In genomic region chr2:148130571-148130970, GRCh38 we compare ENCODE assay signal across 14 cellular contexts.
DNase-seq lines count a peak whose midpoint lies in the region; ATAC-seq and TF ChIP-seq lines count a peak whose summit lies in the region.
"Had no signal": no experiment of that assay in that cellular context is flagged by ENCODE, and none has a peak within 500 bp of the region (broad histone marks: within the 10 kb centered on the region; RNA-seq: fewer than 3 reads in every experiment).

No MANE protein-coding gene starts in this region.

- intact Hi-C loops in Calu3 (cut with micrococcal nuclease; ENCODE audit: unreplicated experiment), result no loop called here

- CTCF ChIA-PET in Calu3 (lab: Charles Lee), result interaction anchor here (0.8 to 1.1 kb wide), 2 partner anchors 47 to 379 kb away, joined by 3 to 5 read pairs; no protein-coding TSS in a partner anchor

- no peaks in the 10 kb centered on the region for H3K27me3 Mint-ChIP-seq in Calu3 (ENCODE audit: unreplicated experiment)
- no peaks in the 10 kb centered on the region for H3K27me3 Mint-ChIP-seq in nephron (ENCODE audit: low read depth)
- H3K27me3 Mint-ChIP-seq: CD4-positive, CD25-positive, alpha-beta regulatory T cell had no signal

- BruUV-seq in Calu3 (replicated peaks; lab: Mats Ljungman, UMichigan), result no TSS peak

- no peaks in the 10 kb centered on the region for H3K9me3 Mint-ChIP-seq in Calu3 (ENCODE audit: low read depth, unreplicated experiment)
- no peaks in the 10 kb centered on the region for H3K9me3 Mint-ChIP-seq in nephron
- H3K9me3 Mint-ChIP-seq: activated naive CD4-positive, alpha-beta T cell treated with anti-CD3 and anti-CD28 coated beads for 36 hours; CD4-positive, CD25-positive, alpha-beta regulatory T cell had no signal

- TF ChIP-seq CTCF in Calu3 (IDR thresholded peaks at IDR 0.05; ENCODE audit: unreplicated experiment) (no peak), fibroblast of pulmonary artery (IDR thresholded peaks at IDR 0.05; ENCODE audit: low read length, missing control alignments) (no peak), nephron (IDR thresholded peaks at IDR 0.05; ENCODE audit: unreplicated experiment in 3 of 3) (no peak)

- H3K4me3 Mint-ChIP-seq in Calu3 (ENCODE audit: low read depth, unreplicated experiment), result no peak overlapping the region
- no peak overlapping the region for H3K4me3 Mint-ChIP-seq in nephron
- H3K4me3 Mint-ChIP-seq: activated naive CD4-positive, alpha-beta T cell treated with anti-CD3 and anti-CD28 coated beads for 36 hours; CD4-positive, CD25-positive, alpha-beta regulatory T cell had no signal

- no peak overlapping the region for H3K4me3 ChIP-seq in fibroblast of pulmonary artery (replicated peaks; ENCODE audit: low read depth, low read length)

- H3K27ac Mint-ChIP-seq in Calu3 (ENCODE audit: unreplicated experiment) (no peak overlapping the region), nephron (peak overlapping the region; percentile 84 to 91 (median 86))
- H3K27ac Mint-ChIP-seq: activated naive CD4-positive, alpha-beta T cell treated with anti-CD3 and anti-CD28 coated beads for 36 hours; CD4-positive, CD25-positive, alpha-beta regulatory T cell had no signal

- ATAC-seq in SK-N-SH treated with all-trans-retinoic acid at 6 μM for 48 hours, result peak; percentile 96
- ATAC-seq: stimulated activated naive CD8-positive, alpha-beta T cell treated with anti-CD3 and anti-CD28 coated beads, Interleukin-15, Interleukin-2, amounts not matched to agents 100 U/mL and 50 U/mL, for 24 hours had no signal

- H3K4me1 Mint-ChIP-seq in Calu3 (ENCODE audit: low read depth, unreplicated experiment) (peaks cover 14% of the 10 kb centered on the region), nephron (peaks cover 10% of the 10 kb centered on the region)

- H3K36me3 Mint-ChIP-seq in Calu3 (ENCODE audit: insufficient read depth, unreplicated experiment), result no peaks in the 10 kb centered on the region
- peaks cover 13% of the 10 kb centered on the region for H3K36me3 Mint-ChIP-seq in nephron (ENCODE audit: low read depth)

- DNase-seq in Calu3, result peak; percentile 39
- peak; percentile 34 for DNase-seq in fibroblast of pulmonary artery (ENCODE audit: low read depth)
- DNase-seq in activated CD4-positive, CD25-positive, alpha-beta regulatory T cell (lab: John Stamatoyannopoulos, UW), result no peak
- DNase-seq in stimulated activated CD4-positive, alpha-beta T cell treated with anti-CD3 and anti-CD28 coated beads, Interleukin-2, amount 100 ng/mL, for 24 hours, result no peak
- no peak for DNase-seq in NCI-H1105 (lab: John Stamatoyannopoulos, UW)
- no peak for DNase-seq in NCI-H1436 treated with DMSO at 0.1 percent for 48 hours (lab: John Stamatoyannopoulos, UW)
- DNase-seq: activated naive CD4-positive, alpha-beta T cell treated with anti-CD3 and anti-CD28 coated beads for 36 hours; CD4-positive, CD25-positive, alpha-beta regulatory T cell; foreskin melanocyte; MV-4-11; retina; stimulated activated naive CD8-positive, alpha-beta T cell treated with anti-CD3 and anti-CD28 coated beads, Interleukin-15, Interleukin-2, amounts not matched to agents 100 U/mL and 50 U/mL, for 24 hours had no signal

TF ChIP-seq in SK-N-SH treated with all-trans-retinoic acid at 6 μM for 48 hours, 23 proteins besides CTCF, POLR2A, EP300 and RAD21:
- TF ChIP-seq TSHZ2 (CRISPR knock-in tag; IDR thresholded peaks at IDR 0.05) (no peak), ZC3H10 (CRISPR knock-in tag; IDR thresholded peaks at IDR 0.05) (no peak), ISL1 (CRISPR knock-in tag; IDR thresholded peaks at IDR 0.05) (no peak), ZFP30 (CRISPR knock-in tag; IDR thresholded peaks at IDR 0.05) (no peak), PPARA (CRISPR knock-in tag; IDR thresholded peaks at IDR 0.05; ENCODE audit: borderline replicate concordance) (no peak), ESRRG (CRISPR knock-in tag; IDR thresholded peaks at IDR 0.05) (no peak), RARB (CRISPR knock-in tag; IDR thresholded peaks at IDR 0.05) (no peak), GLIS3 (CRISPR knock-in tag; IDR thresholded peaks at IDR 0.05) (no peak), ZNF8 (CRISPR knock-in tag; IDR thresholded peaks at IDR 0.05) (no peak), ARNTL (CRISPR knock-in tag; IDR thresholded peaks at IDR 0.05; ENCODE audit: borderline replicate concordance, low read depth) (no peak), SNAI2 (CRISPR knock-in tag; IDR thresholded peaks at IDR 0.05) (no peak), OSR1 (CRISPR knock-in tag; IDR thresholded peaks at IDR 0.05) (no peak), ZFP3 (CRISPR knock-in tag; IDR thresholded peaks at IDR 0.05) (no peak), TCF4 (CRISPR knock-in tag; IDR thresholded peaks at IDR 0.05; ENCODE audit: borderline replicate concordance) (no peak), BACH2 (CRISPR knock-in tag; IDR thresholded peaks at IDR 0.05; ENCODE audit: borderline replicate concordance) (no peak)
- TF ChIP-seq, protein P1, sequence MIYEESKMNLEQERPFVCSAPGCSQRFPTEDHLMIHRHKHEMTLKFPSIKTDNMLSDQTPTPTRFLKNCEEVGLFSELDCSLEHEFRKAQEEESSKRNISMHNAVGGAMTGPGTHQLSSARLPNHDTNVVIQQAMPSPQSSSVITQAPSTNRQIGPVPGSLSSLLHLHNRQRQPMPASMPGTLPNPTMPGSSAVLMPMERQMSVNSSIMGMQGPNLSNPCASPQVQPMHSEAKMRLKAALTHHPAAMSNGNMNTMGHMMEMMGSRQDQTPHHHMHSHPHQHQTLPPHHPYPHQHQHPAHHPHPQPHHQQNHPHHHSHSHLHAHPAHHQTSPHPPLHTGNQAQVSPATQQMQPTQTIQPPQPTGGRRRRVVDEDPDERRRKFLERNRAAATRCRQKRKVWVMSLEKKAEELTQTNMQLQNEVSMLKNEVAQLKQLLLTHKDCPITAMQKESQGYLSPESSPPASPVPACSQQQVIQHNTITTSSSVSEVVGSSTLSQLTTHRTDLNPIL (CRISPR knock-in tag; IDR thresholded peaks at IDR 0.05; ENCODE audit: low read depth), result no peak
- TF ChIP-seq, protein P2, sequence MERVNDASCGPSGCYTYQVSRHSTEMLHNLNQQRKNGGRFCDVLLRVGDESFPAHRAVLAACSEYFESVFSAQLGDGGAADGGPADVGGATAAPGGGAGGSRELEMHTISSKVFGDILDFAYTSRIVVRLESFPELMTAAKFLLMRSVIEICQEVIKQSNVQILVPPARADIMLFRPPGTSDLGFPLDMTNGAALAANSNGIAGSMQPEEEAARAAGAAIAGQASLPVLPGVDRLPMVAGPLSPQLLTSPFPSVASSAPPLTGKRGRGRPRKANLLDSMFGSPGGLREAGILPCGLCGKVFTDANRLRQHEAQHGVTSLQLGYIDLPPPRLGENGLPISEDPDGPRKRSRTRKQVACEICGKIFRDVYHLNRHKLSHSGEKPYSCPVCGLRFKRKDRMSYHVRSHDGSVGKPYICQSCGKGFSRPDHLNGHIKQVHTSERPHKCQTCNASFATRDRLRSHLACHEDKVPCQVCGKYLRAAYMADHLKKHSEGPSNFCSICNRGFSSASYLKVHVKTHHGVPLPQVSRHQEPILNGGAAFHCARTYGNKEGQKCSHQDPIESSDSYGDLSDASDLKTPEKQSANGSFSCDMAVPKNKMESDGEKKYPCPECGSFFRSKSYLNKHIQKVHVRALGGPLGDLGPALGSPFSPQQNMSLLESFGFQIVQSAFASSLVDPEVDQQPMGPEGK (CRISPR knock-in tag; IDR thresholded peaks at IDR 0.05; ENCODE audit: borderline replicate concordance), result no peak
TF ChIP-seq in SK-N-SH treated with all-trans-retinoic acid at 6 μM for 48 hours: peak in this region for 0.

Comparison
In these comparisons a context has a peak if more than half of its experiments do, and no peak if none do; other contexts are left out.
1. DNase-seq: peak in Calu3 (single experiment) and fibroblast of pulmonary artery (single experiment); none in activated CD4-positive, CD25-positive, alpha-beta regulatory T cell (0 of 4), stimulated activated CD4-positive, alpha-beta T cell treated with anti-CD3 and anti-CD28 coated beads, Interleukin-2, amount 100 ng/mL, for 24 hours (0 of 2), NCI-H1105 (single experiment) and NCI-H1436 treated with DMSO at 0.1 percent for 48 hours (single experiment).